Comparison of ENCODE assay signal across 20 cellular contexts in the genomic region with DNA sequence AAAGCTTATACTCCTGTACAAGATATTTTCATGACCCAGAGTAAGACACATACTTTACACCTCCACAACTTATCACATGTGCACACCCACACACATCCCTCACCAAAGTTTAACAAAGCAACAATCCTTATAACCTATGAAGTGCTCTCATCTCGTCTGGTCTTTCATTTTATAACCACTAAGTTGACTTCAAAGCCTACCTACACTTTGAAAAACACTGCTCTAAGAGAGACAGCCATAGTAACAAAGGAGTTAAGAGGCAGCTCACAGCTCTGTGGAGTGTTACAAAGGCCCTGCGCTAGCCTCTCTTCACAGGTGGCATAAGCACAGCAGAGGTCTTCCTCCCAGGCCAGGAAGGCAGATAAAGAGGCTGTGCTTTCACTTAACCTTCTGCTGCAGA.
"Had no signal": no experiment of that assay in that cellular context is flagged by ENCODE, and none has a peak within 500 bp of the region (broad histone marks: within the 10 kb centered on the region; RNA-seq: fewer than 3 reads in every experiment).

No MANE protein-coding gene starts in this region.

- H3K36me3 ChIP-seq: esophagus muscularis mucosa, left ventricle myocardium inferior, ovary, right lobe of liver, spleen, upper lobe of left lung had no signal

- H3K9me3 Mint-ChIP-seq: activated naive CD4-positive, alpha-beta T cell treated with anti-CD3 and anti-CD28 coated beads, Interleukin-2, amount 50 U/mL, for 24 hours; brain; central memory CD8-positive, alpha-beta T cell had no signal

- DNase-seq: activated CD4-positive, alpha-beta T cell treated with anti-CD3 and anti-CD28 coated beads, Interleukin-2, amount 50 U/mL, for 1 hour; activated CD4-positive, CD25-positive, alpha-beta regulatory T cell; activated effector memory CD4-positive, alpha-beta T cell treated with Interleukin-2 at 50 U/mL for 16 hours; amygdala; effector CD4-positive, alpha-beta T cell; hippocampal formation; kidney; left ventricle myocardium inferior; ovary; right lobe of liver; spleen; stomach; T-helper 2 cell; testis; upper lobe of left lung had no signal

- H3K4me3 ChIP-seq: coronary artery, esophagus muscularis mucosa, left ventricle myocardium inferior, ovary, right lobe of liver, spleen, stomach, testis, upper lobe of left lung had no signal

- H3K27ac Mint-ChIP-seq: activated naive CD4-positive, alpha-beta T cell treated with anti-CD3 and anti-CD28 coated beads, Interleukin-2, amount 50 U/mL, for 24 hours; brain had no signal

- H3K4me3 Mint-ChIP-seq: activated naive CD4-positive, alpha-beta T cell treated with anti-CD3 and anti-CD28 coated beads, Interleukin-2, amount 50 U/mL, for 24 hours; brain; central memory CD8-positive, alpha-beta T cell had no signal

- H3K27me3 Mint-ChIP-seq: activated naive CD4-positive, alpha-beta T cell treated with anti-CD3 and anti-CD28 coated beads, Interleukin-2, amount 50 U/mL, for 24 hours; brain; central memory CD8-positive, alpha-beta T cell had no signal

- H3K4me1 ChIP-seq: spleen, stomach, testis, upper lobe of left lung had no signal

- ATAC-seq: right lobe of liver had no signal

- H3K27ac ChIP-seq: coronary artery, esophagus muscularis mucosa, left ventricle myocardium inferior, ovary, right lobe of liver, spleen, stomach, testis, upper lobe of left lung had no signal

- H3K36me3 Mint-ChIP-seq: activated naive CD4-positive, alpha-beta T cell treated with anti-CD3 and anti-CD28 coated beads, Interleukin-2, amount 50 U/mL, for 24 hours; brain had no signal

- H3K27me3 ChIP-seq: esophagus muscularis mucosa, ovary, right lobe of liver, spleen, stomach, testis, upper lobe of left lung had no signal

- H3K4me1 Mint-ChIP-seq: central memory CD8-positive, alpha-beta T cell had no signal
